In the genomic region with DNA sequence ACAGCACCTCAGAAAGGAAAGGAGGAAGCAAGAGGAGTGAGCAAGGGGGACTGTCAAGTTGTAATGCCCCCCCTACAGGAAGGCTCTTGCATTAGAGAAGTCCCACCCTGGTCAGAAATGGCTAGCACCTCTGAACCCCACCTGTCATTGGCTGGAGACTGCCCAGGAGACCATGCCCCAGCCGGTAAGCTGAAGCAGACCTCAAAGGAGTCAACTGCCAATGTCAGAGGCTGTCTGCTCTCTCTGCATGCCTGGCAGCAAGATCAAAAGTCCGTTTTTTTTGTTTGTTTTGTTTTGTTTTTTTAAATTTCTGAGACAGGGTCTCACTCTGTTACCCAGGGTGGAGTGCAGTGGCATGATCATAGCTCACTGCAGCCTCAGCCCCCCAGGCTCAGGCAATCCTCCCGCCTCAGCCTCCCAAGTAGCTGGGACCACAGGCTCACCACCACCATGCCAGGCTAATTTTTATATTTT, we compare ENCODE assay signal across 2 cellular contexts.
TF ChIP-seq lines count a peak whose summit lies in the region.

No MANE protein-coding gene starts in this region.

TF ChIP-seq in HCT116, 20 proteins besides CTCF, POLR2A, EP300 and RAD21:
- TF ChIP-seq SRF (IDR thresholded peaks at IDR 0.05; ENCODE audit: low read depth) (no peak), ZNF274 (IDR thresholded peaks at IDR 0.05; ENCODE audit: low read depth, low read length) (no peak), SP1 (IDR thresholded peaks at IDR 0.05; ENCODE audit: low read depth) (no peak), JUND (IDR thresholded peaks at IDR 0.05) (no peak), CEBPB (IDR thresholded peaks at IDR 0.05; ENCODE audit: low read depth) (no peak), FOSL1 (IDR thresholded peaks at IDR 0.05; ENCODE audit: low read depth) (no peak)
- TF ChIP-seq, protein P1, sequence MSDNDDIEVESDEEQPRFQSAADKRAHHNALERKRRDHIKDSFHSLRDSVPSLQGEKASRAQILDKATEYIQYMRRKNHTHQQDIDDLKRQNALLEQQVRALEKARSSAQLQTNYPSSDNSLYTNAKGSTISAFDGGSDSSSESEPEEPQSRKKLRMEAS (IDR thresholded peaks at IDR 0.05), result no peak

TF ChIP-seq in GM12878, 131 proteins besides CTCF, POLR2A, EP300 and RAD21:
- TF ChIP-seq, protein P2, sequence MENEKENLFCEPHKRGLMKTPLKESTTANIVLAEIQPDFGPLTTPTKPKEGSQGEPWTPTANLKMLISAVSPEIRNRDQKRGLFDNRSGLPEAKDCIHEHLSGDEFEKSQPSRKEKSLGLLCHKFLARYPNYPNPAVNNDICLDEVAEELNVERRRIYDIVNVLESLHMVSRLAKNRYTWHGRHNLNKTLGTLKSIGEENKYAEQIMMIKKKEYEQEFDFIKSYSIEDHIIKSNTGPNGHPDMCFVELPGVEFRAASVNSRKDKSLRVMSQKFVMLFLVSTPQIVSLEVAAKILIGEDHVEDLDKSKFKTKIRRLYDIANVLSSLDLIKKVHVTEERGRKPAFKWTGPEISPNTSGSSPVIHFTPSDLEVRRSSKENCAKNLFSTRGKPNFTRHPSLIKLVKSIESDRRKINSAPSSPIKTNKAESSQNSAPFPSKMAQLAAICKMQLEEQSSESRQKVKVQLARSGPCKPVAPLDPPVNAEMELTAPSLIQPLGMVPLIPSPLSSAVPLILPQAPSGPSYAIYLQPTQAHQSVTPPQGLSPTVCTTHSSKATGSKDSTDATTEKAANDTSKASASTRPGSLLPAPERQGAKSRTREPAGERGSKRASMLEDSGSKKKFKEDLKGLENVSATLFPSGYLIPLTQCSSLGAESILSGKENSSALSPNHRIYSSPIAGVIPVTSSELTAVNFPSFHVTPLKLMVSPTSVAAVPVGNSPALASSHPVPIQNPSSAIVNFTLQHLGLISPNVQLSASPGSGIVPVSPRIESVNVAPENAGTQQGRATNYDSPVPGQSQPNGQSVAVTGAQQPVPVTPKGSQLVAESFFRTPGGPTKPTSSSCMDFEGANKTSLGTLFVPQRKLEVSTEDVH (IDR thresholded peaks at IDR 0.05; ENCODE audit: low read depth, partially characterized antibody), result no peak
- TF ChIP-seq, protein P3, sequence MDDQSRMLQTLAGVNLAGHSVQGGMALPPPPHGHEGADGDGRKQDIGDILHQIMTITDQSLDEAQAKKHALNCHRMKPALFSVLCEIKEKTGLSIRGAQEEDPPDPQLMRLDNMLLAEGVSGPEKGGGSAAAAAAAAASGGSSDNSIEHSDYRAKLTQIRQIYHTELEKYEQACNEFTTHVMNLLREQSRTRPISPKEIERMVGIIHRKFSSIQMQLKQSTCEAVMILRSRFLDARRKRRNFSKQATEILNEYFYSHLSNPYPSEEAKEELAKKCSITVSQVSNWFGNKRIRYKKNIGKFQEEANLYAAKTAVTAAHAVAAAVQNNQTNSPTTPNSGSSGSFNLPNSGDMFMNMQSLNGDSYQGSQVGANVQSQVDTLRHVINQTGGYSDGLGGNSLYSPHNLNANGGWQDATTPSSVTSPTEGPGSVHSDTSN (IDR thresholded peaks at IDR 0.05; ENCODE audit: insufficient replicate concordance, low read depth, low read length), result no peak
- TF ChIP-seq, protein P4, sequence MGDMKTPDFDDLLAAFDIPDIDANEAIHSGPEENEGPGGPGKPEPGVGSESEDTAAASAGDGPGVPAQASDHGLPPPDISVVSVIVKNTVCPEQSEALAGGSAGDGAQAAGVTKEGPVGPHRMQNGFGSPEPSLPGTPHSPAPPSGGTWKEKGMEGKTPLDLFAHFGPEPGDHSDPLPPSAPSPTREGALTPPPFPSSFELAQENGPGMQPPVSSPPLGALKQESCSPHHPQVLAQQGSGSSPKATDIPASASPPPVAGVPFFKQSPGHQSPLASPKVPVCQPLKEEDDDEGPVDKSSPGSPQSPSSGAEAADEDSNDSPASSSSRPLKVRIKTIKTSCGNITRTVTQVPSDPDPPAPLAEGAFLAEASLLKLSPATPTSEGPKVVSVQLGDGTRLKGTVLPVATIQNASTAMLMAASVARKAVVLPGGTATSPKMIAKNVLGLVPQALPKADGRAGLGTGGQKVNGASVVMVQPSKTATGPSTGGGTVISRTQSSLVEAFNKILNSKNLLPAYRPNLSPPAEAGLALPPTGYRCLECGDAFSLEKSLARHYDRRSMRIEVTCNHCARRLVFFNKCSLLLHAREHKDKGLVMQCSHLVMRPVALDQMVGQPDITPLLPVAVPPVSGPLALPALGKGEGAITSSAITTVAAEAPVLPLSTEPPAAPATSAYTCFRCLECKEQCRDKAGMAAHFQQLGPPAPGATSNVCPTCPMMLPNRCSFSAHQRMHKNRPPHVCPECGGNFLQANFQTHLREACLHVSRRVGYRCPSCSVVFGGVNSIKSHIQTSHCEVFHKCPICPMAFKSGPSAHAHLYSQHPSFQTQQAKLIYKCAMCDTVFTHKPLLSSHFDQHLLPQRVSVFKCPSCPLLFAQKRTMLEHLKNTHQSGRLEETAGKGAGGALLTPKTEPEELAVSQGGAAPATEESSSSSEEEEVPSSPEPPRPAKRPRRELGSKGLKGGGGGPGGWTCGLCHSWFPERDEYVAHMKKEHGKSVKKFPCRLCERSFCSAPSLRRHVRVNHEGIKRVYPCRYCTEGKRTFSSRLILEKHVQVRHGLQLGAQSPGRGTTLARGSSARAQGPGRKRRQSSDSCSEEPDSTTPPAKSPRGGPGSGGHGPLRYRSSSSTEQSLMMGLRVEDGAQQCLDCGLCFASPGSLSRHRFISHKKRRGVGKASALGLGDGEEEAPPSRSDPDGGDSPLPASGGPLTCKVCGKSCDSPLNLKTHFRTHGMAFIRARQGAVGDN (IDR thresholded peaks at IDR 0.05), result 0 out of 2 replicates have a peak, but pooled peaks have one; percentile 42
